ENCODE assay signal across 17 cellular contexts in the genomic region with DNA sequence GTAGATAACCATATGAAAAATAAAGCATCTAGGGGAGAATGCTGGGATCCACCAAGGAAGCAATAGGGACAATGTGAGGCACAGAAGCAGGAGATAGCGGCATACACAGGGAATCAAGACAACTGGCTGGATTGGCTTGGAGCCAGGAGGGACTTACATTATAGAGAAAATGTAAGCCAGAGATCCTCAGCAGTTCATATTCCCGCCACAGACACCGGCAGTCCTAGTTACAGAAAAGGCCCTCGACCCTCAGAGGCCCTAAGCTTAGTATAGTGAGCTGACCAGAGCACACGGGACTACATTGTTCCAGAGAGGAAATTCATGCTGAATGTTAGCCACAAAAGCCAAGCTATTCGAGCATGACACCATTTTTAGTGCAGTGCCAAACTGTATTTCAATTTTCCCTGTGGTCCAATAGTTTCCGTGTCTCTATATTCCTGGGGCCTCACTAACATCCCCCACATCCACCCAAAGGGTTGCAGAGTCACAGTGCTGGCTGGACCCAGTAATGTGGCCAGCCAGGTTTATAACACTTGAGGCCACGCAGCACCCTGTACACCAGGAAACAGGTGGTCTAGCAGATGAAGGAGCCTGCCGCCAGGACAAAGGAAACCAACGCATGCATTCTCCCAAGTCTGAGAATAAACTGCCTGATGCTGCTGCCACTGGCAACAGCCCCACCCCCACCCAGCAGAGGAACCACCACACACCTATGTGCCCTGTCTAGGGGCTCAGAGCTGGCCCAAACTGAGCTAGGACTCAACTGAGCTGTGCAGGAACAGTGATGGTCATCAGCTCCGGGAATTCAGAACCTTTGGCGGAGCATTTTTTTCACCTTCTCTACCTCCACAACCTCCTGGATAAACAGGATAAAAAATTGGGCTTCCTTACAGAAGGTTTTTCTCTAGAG.
DNase-seq lines count a peak whose midpoint lies in the region; ATAC-seq and TF ChIP-seq lines count a peak whose summit lies in the region.
"Had no signal": no experiment of that assay in that cellular context is flagged by ENCODE, and none has a peak within 500 bp of the region (broad histone marks: within the 10 kb centered on the region; RNA-seq: fewer than 3 reads in every experiment).

No MANE protein-coding gene starts in this region.

- peaks cover 13% of the 10 kb centered on the region for H3K9me3 Mint-ChIP-seq in chondrocyte (ENCODE audit: low read depth)
- peaks cover 18% of the 10 kb centered on the region for H3K9me3 Mint-ChIP-seq in stimulated activated effector memory CD8-positive, alpha-beta T cell treated with anti-CD3 and anti-CD28 coated beads, Interleukin-12 subunit alpha, Interleukin-12 subunit beta, amount 100 ng/mL, for 72 hours

- H3K4me1 Mint-ChIP-seq in chondrocyte (ENCODE audit: low read depth) = no peaks in the 10 kb centered on the region
- H3K4me1 Mint-ChIP-seq in stimulated activated effector memory CD8-positive, alpha-beta T cell treated with anti-CD3 and anti-CD28 coated beads, Interleukin-12 subunit alpha, Interleukin-12 subunit beta, amount 100 ng/mL, for 72 hours = no peaks in the 10 kb centered on the region

- ATAC-seq in stimulated activated effector memory CD8-positive, alpha-beta T cell treated with anti-CD3 and anti-CD28 coated beads, Interleukin-12 subunit alpha, Interleukin-12 subunit beta, amount 100 ng/mL, for 72 hours = peak; percentile 48
- ATAC-seq in aorta (ENCODE audit: low FRiP score) = no peak
- ATAC-seq: K562 had no signal

- DNase-seq in NCI-H82 (lab: John Stamatoyannopoulos, UW) (peak; percentile 48), NCI-H82 treated with DMSO at 0.1 percent for 48 hours (lab: John Stamatoyannopoulos, UW; ENCODE audit: unreplicated experiment) (no peak), NCI-H2029 (lab: John Stamatoyannopoulos, UW) (peak; percentile 8), chondrocyte (ENCODE audit: low spot score) (peak; percentile 42), aorta (no peak), adrenal gland (no peak)
- DNase-seq in stimulated activated effector memory CD8-positive, alpha-beta T cell treated with anti-CD3 and anti-CD28 coated beads, Interleukin-12 subunit alpha, Interleukin-12 subunit beta, amount 100 ng/mL, for 72 hours (ENCODE audit: low spot score in 2 of 2) = no peak
- no peak for DNase-seq in stimulated activated naive CD4-positive, alpha-beta T cell (lab: John Stamatoyannopoulos, UW)
- DNase-seq: CD4-positive, alpha-beta T cell; DMS79 treated with DMSO at 0.1 percent for 48 hours; MV-4-11; NCI-H1436; NCI-H2081 treated with DMSO at 0.1 percent for 48 hours; NCI-H345; NCI-H774; Peyer's patch had no signal

- H3K4me1 ChIP-seq in aorta (ENCODE audit: control insufficient read depth in 1 of 2, insufficient read depth in 2 of 2, low read length in 2 of 2) (no peaks in the 10 kb centered on the region), adrenal gland (replicated peaks in 1 of 2) (no peaks in the 10 kb centered on the region)
- H3K4me1 ChIP-seq: Peyer's patch had no signal

- TF ChIP-seq CTCF in chondrocyte (IDR thresholded peaks at IDR 0.05) (no peak), adrenal gland (IDR thresholded peaks at IDR 0.05) (no peak)

- intact Hi-C loops in aorta (cut with DNase I) (no loop called here), adrenal gland (cut with DNase I) (no loop called here)

- no peak overlapping the region for H3K27ac Mint-ChIP-seq in chondrocyte (ENCODE audit: unreplicated experiment)
- H3K27ac Mint-ChIP-seq in stimulated activated effector memory CD8-positive, alpha-beta T cell treated with anti-CD3 and anti-CD28 coated beads, Interleukin-12 subunit alpha, Interleukin-12 subunit beta, amount 100 ng/mL, for 72 hours = no peak overlapping the region
- H3K27ac Mint-ChIP-seq: CD4-positive, alpha-beta T cell had no signal

- H3K27ac ChIP-seq in aorta (ENCODE audit: low read depth in 1 of 2, low read length in 2 of 2) = no peak overlapping the region
- H3K27ac ChIP-seq in adrenal gland = no peak overlapping the region
- H3K27ac ChIP-seq: Peyer's patch had no signal

- peaks cover 2% of the 10 kb centered on the region for H3K9me3 ChIP-seq in aorta (ENCODE audit: control insufficient read depth, low read length)
- no peaks in the 10 kb centered on the region for H3K9me3 ChIP-seq in adrenal gland (replicated peaks in 1 of 3)
- H3K9me3 ChIP-seq: Peyer's patch had no signal

- peaks cover 4% of the 10 kb centered on the region for H3K27me3 Mint-ChIP-seq in chondrocyte (ENCODE audit: low read depth)
- H3K27me3 Mint-ChIP-seq: CD4-positive, alpha-beta T cell had no signal

- H3K36me3 Mint-ChIP-seq in chondrocyte (ENCODE audit: low read depth) = no peaks in the 10 kb centered on the region
- H3K36me3 Mint-ChIP-seq in stimulated activated effector memory CD8-positive, alpha-beta T cell treated with anti-CD3 and anti-CD28 coated beads, Interleukin-12 subunit alpha, Interleukin-12 subunit beta, amount 100 ng/mL, for 72 hours = no peaks in the 10 kb centered on the region

- H3K4me3 ChIP-seq in aorta (ENCODE audit: low read length in 2 of 2) = no peak overlapping the region
- H3K4me3 ChIP-seq in adrenal gland = no peak overlapping the region
- H3K4me3 ChIP-seq: K562, Peyer's patch had no signal

- TF ChIP-seq POLR2A in adrenal gland (IDR thresholded peaks at IDR 0.05) = no peak

- WGBS in aorta, 2 donors = 76 to 77% methylated on average over 12 of the region's 12 CpGs
- 68 to 78% (median 71%) methylated on average over 10 to 12 of the region's 12 CpGs for WGBS in adrenal gland, 4 donors

- H3K36me3 ChIP-seq in aorta (ENCODE audit: control insufficient read depth in 1 of 2, insufficient read depth in 2 of 2, low read length in 1 of 2) (no peaks in the 10 kb centered on the region), adrenal gland (replicated peaks in 1 of 2) (no peaks in the 10 kb centered on the region)
- H3K36me3 ChIP-seq: Peyer's patch had no signal

- H3K4me3 Mint-ChIP-seq in chondrocyte (ENCODE audit: unreplicated experiment) = no peak overlapping the region
- no peak overlapping the region for H3K4me3 Mint-ChIP-seq in stimulated activated effector memory CD8-positive, alpha-beta T cell treated with anti-CD3 and anti-CD28 coated beads, Interleukin-12 subunit alpha, Interleukin-12 subunit beta, amount 100 ng/mL, for 72 hours
- H3K4me3 Mint-ChIP-seq: CD4-positive, alpha-beta T cell had no signal

- H3K27me3 ChIP-seq in aorta (ENCODE audit: control insufficient read depth in 1 of 2, insufficient read depth in 2 of 2, low read length in 1 of 2) (no peaks in the 10 kb centered on the region), adrenal gland (no peaks in the 10 kb centered on the region)
- H3K27me3 ChIP-seq: Peyer's patch had no signal

Comparison
In these comparisons a context has a peak if more than half of its experiments do, and no peak if none do; other contexts are left out.
1. DNase-seq: peak in NCI-H82 (single experiment), NCI-H2029 (single experiment) and chondrocyte (single experiment); none in NCI-H82 treated with DMSO at 0.1 percent for 48 hours (single experiment), stimulated activated effector memory CD8-positive, alpha-beta T cell treated with anti-CD3 and anti-CD28 coated beads, Interleukin-12 subunit alpha, Interleukin-12 subunit beta, amount 100 ng/mL, for 72 hours (0 of 2), stimulated activated naive CD4-positive, alpha-beta T cell (0 of 6), aorta (0 of 2) and adrenal gland (0 of 7).